1 cellular context compared by ENCODE assay signal in the genomic region with DNA sequence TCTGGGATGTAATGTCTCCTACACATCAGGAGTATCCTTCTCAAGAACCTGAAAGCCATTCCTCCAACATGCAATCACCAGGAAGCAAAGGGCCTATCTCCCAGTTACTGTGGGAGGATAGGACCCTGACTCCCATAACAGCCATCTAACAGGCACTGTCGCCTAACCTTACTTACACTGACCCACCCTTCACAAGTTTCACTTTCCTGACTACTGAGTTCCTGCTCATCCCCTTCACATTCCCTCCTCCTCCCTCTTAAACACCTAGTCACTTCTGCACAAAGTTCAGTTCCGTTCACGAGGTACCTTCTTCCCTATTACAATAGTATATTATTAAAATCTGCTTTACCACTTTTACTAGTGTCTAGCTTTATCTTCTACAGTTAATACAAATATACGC.
TF ChIP-seq lines count a peak whose summit lies in the region.

No MANE protein-coding gene starts in this region.

TF ChIP-seq in WTC11, 78 proteins besides CTCF, POLR2A, EP300 and RAD21 (continued from another document):
- TF ChIP-seq, protein P1, sequence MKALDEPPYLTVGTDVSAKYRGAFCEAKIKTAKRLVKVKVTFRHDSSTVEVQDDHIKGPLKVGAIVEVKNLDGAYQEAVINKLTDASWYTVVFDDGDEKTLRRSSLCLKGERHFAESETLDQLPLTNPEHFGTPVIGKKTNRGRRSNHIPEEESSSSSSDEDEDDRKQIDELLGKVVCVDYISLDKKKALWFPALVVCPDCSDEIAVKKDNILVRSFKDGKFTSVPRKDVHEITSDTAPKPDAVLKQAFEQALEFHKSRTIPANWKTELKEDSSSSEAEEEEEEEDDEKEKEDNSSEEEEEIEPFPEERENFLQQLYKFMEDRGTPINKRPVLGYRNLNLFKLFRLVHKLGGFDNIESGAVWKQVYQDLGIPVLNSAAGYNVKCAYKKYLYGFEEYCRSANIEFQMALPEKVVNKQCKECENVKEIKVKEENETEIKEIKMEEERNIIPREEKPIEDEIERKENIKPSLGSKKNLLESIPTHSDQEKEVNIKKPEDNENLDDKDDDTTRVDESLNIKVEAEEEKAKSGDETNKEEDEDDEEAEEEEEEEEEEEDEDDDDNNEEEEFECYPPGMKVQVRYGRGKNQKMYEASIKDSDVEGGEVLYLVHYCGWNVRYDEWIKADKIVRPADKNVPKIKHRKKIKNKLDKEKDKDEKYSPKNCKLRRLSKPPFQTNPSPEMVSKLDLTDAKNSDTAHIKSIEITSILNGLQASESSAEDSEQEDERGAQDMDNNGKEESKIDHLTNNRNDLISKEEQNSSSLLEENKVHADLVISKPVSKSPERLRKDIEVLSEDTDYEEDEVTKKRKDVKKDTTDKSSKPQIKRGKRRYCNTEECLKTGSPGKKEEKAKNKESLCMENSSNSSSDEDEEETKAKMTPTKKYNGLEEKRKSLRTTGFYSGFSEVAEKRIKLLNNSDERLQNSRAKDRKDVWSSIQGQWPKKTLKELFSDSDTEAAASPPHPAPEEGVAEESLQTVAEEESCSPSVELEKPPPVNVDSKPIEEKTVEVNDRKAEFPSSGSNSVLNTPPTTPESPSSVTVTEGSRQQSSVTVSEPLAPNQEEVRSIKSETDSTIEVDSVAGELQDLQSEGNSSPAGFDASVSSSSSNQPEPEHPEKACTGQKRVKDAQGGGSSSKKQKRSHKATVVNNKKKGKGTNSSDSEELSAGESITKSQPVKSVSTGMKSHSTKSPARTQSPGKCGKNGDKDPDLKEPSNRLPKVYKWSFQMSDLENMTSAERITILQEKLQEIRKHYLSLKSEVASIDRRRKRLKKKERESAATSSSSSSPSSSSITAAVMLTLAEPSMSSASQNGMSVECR (CRISPR knock-in tag; IDR thresholded peaks at IDR 0.05; ENCODE audit: borderline replicate concordance): no peak
- no peak for TF ChIP-seq ZNF423 (CRISPR knock-in tag; IDR thresholded peaks at IDR 0.05)
- TF ChIP-seq, protein P2, sequence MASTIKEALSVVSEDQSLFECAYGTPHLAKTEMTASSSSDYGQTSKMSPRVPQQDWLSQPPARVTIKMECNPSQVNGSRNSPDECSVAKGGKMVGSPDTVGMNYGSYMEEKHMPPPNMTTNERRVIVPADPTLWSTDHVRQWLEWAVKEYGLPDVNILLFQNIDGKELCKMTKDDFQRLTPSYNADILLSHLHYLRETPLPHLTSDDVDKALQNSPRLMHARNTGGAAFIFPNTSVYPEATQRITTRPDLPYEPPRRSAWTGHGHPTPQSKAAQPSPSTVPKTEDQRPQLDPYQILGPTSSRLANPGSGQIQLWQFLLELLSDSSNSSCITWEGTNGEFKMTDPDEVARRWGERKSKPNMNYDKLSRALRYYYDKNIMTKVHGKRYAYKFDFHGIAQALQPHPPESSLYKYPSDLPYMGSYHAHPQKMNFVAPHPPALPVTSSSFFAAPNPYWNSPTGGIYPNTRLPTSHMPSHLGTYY (CRISPR knock-in tag; IDR thresholded peaks at IDR 0.05): no peak
- TF ChIP-seq, protein P3, sequence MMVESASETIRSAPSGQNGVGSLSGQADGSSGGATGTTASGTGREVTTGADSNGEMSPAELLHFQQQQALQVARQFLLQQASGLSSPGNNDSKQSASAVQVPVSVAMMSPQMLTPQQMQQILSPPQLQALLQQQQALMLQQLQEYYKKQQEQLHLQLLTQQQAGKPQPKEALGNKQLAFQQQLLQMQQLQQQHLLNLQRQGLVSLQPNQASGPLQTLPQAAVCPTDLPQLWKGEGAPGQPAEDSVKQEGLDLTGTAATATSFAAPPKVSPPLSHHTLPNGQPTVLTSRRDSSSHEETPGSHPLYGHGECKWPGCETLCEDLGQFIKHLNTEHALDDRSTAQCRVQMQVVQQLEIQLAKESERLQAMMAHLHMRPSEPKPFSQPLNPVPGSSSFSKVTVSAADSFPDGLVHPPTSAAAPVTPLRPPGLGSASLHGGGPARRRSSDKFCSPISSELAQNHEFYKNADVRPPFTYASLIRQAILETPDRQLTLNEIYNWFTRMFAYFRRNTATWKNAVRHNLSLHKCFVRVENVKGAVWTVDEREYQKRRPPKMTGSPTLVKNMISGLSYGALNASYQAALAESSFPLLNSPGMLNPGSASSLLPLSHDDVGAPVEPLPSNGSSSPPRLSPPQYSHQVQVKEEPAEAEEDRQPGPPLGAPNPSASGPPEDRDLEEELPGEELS (CRISPR knock-in tag; IDR thresholded peaks at IDR 0.05): no peak
- TF ChIP-seq TEAD1 (CRISPR knock-in tag; IDR thresholded peaks at IDR 0.05): no peak
- TF ChIP-seq ETV6 (CRISPR knock-in tag; IDR thresholded peaks at IDR 0.05): no peak
- no peak for TF ChIP-seq TCF7 (CRISPR knock-in tag; IDR thresholded peaks at IDR 0.05; ENCODE audit: low read depth)
- TF ChIP-seq GTF2I (CRISPR knock-in tag; conservative IDR thresholded peaks at IDR 0.05): no peak
- TF ChIP-seq, protein P4, sequence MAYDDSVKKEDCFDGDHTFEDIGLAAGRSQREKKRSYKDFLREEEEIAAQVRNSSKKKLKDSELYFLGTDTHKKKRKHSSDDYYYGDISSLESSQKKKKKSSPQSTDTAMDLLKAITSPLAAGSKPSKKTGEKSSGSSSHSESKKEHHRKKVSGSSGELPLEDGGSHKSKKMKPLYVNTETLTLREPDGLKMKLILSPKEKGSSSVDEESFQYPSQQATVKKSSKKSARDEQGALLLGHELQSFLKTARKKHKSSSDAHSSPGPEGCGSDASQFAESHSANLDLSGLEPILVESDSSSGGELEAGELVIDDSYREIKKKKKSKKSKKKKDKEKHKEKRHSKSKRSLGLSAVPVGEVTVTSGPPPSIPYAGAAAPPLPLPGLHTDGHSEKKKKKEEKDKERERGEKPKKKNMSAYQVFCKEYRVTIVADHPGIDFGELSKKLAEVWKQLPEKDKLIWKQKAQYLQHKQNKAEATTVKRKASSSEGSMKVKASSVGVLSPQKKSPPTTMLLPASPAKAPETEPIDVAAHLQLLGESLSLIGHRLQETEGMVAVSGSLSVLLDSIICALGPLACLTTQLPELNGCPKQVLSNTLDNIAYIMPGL (CRISPR knock-in tag; IDR thresholded peaks at IDR 0.05): no peak
- no peak for TF ChIP-seq SP1 (CRISPR knock-in tag; conservative IDR thresholded peaks at IDR 0.05)
- TF ChIP-seq PRRX2 (CRISPR knock-in tag; IDR thresholded peaks at IDR 0.05): no peak
- TF ChIP-seq FOXJ3 (CRISPR knock-in tag; IDR thresholded peaks at IDR 0.05; ENCODE audit: borderline replicate concordance): no peak
- no peak for TF ChIP-seq ESRRA (CRISPR knock-in tag; IDR thresholded peaks at IDR 0.05; ENCODE audit: borderline replicate concordance)
